21 cellular contexts compared by ENCODE assay signal in the genomic region with DNA sequence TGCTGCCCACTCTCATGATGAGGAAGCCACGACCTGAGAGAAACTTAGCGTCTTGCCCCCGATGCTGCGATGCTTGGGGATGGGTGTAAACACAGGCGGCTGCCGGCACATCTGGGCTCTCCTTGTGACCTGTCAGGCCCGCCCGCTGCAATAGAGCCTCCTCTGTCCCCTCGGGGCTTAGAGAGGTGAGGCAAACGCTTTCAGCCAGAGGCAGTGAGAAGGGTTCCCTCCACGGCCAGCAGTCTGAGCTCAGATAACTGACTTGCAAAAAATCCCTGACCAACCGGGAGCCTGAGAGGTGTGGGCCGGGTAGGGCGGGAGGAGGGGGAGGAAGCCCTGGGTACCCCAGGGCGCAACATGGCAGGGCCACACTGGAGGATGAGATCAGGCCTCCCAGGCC.
"Had no signal": no experiment of that assay in that cellular context is flagged by ENCODE, and none has a peak within 500 bp of the region (broad histone marks: within the 10 kb centered on the region; RNA-seq: fewer than 3 reads in every experiment).

No MANE protein-coding gene starts in this region.

- H3K79me2 ChIP-seq: hepatocyte, parathyroid adenoma had no signal

- DNase-seq: colonic mucosa; effector CD4-positive, alpha-beta T cell; foreskin melanocyte; kidney; left colon; left ventricle myocardium superior; midbrain; naive B cell; occipital lobe; right lobe of liver; stimulated activated CD4-positive, alpha-beta T cell treated with anti-CD3 and anti-CD28 coated beads, Interleukin-2, amount 100 ng/mL, for 24 hours; stimulated activated CD4-positive, alpha-beta T cell treated with anti-CD3 and anti-CD28 coated beads, Interleukin-4, amount 100 ng/mL, for 4 hours; stimulated activated naive CD4-positive, alpha-beta T cell; stomach; substantia nigra; transverse colon had no signal

- H3K9ac ChIP-seq: parathyroid adenoma had no signal

- H3K4me1 ChIP-seq: colonic mucosa, prostate gland, right lobe of liver, stomach, transverse colon had no signal

- H3K4me2 ChIP-seq: hepatocyte had no signal

- H3K27me3 ChIP-seq: right lobe of liver had no signal

- H3K9me3 ChIP-seq: colonic mucosa, prostate gland, right lobe of liver, thoracic aorta had no signal

- H3K27ac ChIP-seq: colonic mucosa, hepatocyte, parathyroid adenoma, prostate gland, right lobe of liver, skin epidermis, stomach, thoracic aorta, transverse colon had no signal

- H3K4me3 ChIP-seq: colonic mucosa, hepatocyte, prostate gland, right lobe of liver, skin epidermis, stomach, thoracic aorta, transverse colon had no signal

- H3K36me3 ChIP-seq: colonic mucosa, prostate gland, right lobe of liver, stomach, thoracic aorta, transverse colon had no signal
